9 cellular contexts compared by ENCODE assay signal in genomic region chr17:10292057-10292931, GRCh38.
DNase-seq lines count a peak whose midpoint lies in the region; ATAC-seq, FAIRE-seq and TF ChIP-seq lines count a peak whose summit lies in the region.
"Had no signal": no experiment of that assay in that cellular context is flagged by ENCODE, and none has a peak within 500 bp of the region (broad histone marks: within the 10 kb centered on the region; RNA-seq: fewer than 3 reads in every experiment).

No MANE protein-coding gene starts in this region.

- peaks cover 5% of the 10 kb centered on the region for H3K4me1 ChIP-seq in HepG2 (ENCODE audit: insufficient read depth, low read length)

- no peak for DNase-seq in activated CD8-positive, alpha-beta memory T cell treated with anti-CD3 and anti-CD28 coated beads, Interleukin-2, amount 10 ng/mL, durations not matched to agents 7 days and 5 days
- no peak for DNase-seq in activated CD8-positive, alpha-beta memory T cell treated with anti-CD3 and anti-CD28 coated beads for 24 hours
- DNase-seq in stromal cell of bone marrow (ENCODE audit: low read depth) (peak; percentile 26), cerebellar nuclear complex (lab: John Stamatoyannopoulos, UW) (no peak), HepG2 (ENCODE audit: low spot score) (no peak), GM19240 (ENCODE audit: insufficient read length, low spot score) (no peak)
- DNase-seq: activated CD4-positive, alpha-beta T cell treated with anti-CD3 and anti-CD28 coated beads, Interleukin-2, amount 50 U/mL, for 4 hours had no signal

- WGBS in HepG2 (ENCODE audit: low lambda C conversion rate): 42% methylated on average over 12 of the region's 12 CpGs

- no peaks in the 10 kb centered on the region for H4K20me1 ChIP-seq in HepG2 (ENCODE audit: insufficient read depth, low read length)

- no peaks in the 10 kb centered on the region for H3K79me2 ChIP-seq in HepG2 (ENCODE audit: insufficient read depth, low read length)

- no peaks in the 10 kb centered on the region for H3K36me3 Mint-ChIP-seq in activated CD8-positive, alpha-beta memory T cell treated with anti-CD3 and anti-CD28 coated beads, Interleukin-2, amount 10 ng/mL, durations not matched to agents 7 days and 5 days

- H3K4me3 Mint-ChIP-seq in activated CD8-positive, alpha-beta memory T cell treated with anti-CD3 and anti-CD28 coated beads, Interleukin-2, amount 10 ng/mL, durations not matched to agents 7 days and 5 days: no peak overlapping the region

- peaks cover 8% of the 10 kb centered on the region for H3K4me1 Mint-ChIP-seq in activated CD8-positive, alpha-beta memory T cell treated with anti-CD3 and anti-CD28 coated beads, Interleukin-2, amount 10 ng/mL, durations not matched to agents 7 days and 5 days

- H3K27ac Mint-ChIP-seq in activated CD8-positive, alpha-beta memory T cell treated with anti-CD3 and anti-CD28 coated beads, Interleukin-2, amount 10 ng/mL, durations not matched to agents 7 days and 5 days: no peak overlapping the region

- TF ChIP-seq RAD21 in HepG2 (CRISPR knock-in tag; IDR thresholded peaks at IDR 0.05): no peak

- no peak overlapping the region for H3K27ac ChIP-seq in HepG2 (ENCODE audit: extremely low read length, insufficient read depth, low read length)

- TF ChIP-seq EP300 in HepG2 (IDR thresholded peaks at IDR 0.05; ENCODE audit: low read depth in 2 of 2, low read length in 2 of 2) (no peak), HepG2 (CRISPR knock-in tag; IDR thresholded peaks at IDR 0.05; ENCODE audit: borderline replicate concordance) (no peak)

- in situ Hi-C loops in HepG2 (cut with HindIII; ENCODE audit: extremely low pct_ligation_motif_present, low pct_unique_long_range_greater_than_20kb): no loop called here

- H3K27me3 ChIP-seq in HepG2 (ENCODE audit: control insufficient read depth in 1 of 2, insufficient read depth in 2 of 2, low read length in 2 of 2): 0 out of 5 replicates have a peak, but pooled peaks cover 0 to 3% of the 10 kb centered on the region in 2 experiments

- no TSS peak for BruUV-seq in HepG2 (replicated peaks; lab: Mats Ljungman, UMichigan)

- CTCF ChIA-PET in activated CD8-positive, alpha-beta memory T cell treated with anti-CD3 and anti-CD28 coated beads, Interleukin-2, amount 10 ng/mL, durations not matched to agents 7 days and 5 days (lab: Charles Lee): no interaction called here
- CTCF ChIA-PET in HepG2 (lab: Yijun Ruan, JAX; ENCODE audit: low intra/inter-chr PET ratio, low total read pairs): no interaction called here

- no peak for TF ChIP-seq CTCF in HepG2 (CRISPR knock-in tag; IDR thresholded peaks at IDR 0.05)

- POLR2A ChIA-PET in HepG2 (lab: Yijun Ruan, JAX): no interaction called here

- H2AFZ ChIP-seq in HepG2 (ENCODE audit: low read length): no peak overlapping the region

- no peak overlapping the region for H3K4me2 ChIP-seq in HepG2 (ENCODE audit: low read depth, low read length)

- H3K9me3 ChIP-seq in HepG2 (ENCODE audit: low read length): no peaks in the 10 kb centered on the region

- peaks cover 8% of the 10 kb centered on the region for H3K27me3 Mint-ChIP-seq in activated CD8-positive, alpha-beta memory T cell treated with anti-CD3 and anti-CD28 coated beads, Interleukin-2, amount 10 ng/mL, durations not matched to agents 7 days and 5 days

- no peak overlapping the region for H3K4me3 ChIP-seq in HepG2 (replicated peaks in 1 of 3; ENCODE audit: insufficient read depth in 1 of 3, low read depth in 2 of 3, low read length in 3 of 3)

- no peaks in the 10 kb centered on the region for H3K36me3 ChIP-seq in HepG2 (replicated peaks in 1 of 2; ENCODE audit: control insufficient read depth in 1 of 2, insufficient read depth in 2 of 2, low read length in 2 of 2)

- no peak for FAIRE-seq in HepG2 (lab: Jason Lieb, UNC)

- no peaks in the 10 kb centered on the region for H3K9me3 Mint-ChIP-seq in activated CD8-positive, alpha-beta memory T cell treated with anti-CD3 and anti-CD28 coated beads, Interleukin-2, amount 10 ng/mL, durations not matched to agents 7 days and 5 days (ENCODE audit: low read depth)

- intact Hi-C loops in HepG2 (cut with micrococcal nuclease; ENCODE audit: unreplicated experiment): no loop called here

- TF ChIP-seq POLR2A in HepG2 (IDR thresholded peaks at IDR 0.05; ENCODE audit: insufficient read depth in 1 of 2, low read depth in 2 of 2, low read length in 2 of 2): no peak

- no peak overlapping the region for H3K9ac ChIP-seq in HepG2 (ENCODE audit: insufficient read depth, low read depth, low read length)

- ATAC-seq in activated CD8-positive, alpha-beta memory T cell treated with anti-CD3 and anti-CD28 coated beads, Interleukin-2, amount 10 ng/mL, durations not matched to agents 7 days and 5 days: peak; percentile 57
- ATAC-seq in HG03442 (IDR thresholded peaks at IDR 0.05; ENCODE audit: unreplicated experiment) (peak; percentile 79), esophagus mucosa (peak; percentile 71), HepG2 (no peak)

TF ChIP-seq in HepG2, 621 proteins besides CTCF, POLR2A, EP300 and RAD21:
- TF ChIP-seq ZNF3 (CRISPR knock-in tag; IDR thresholded peaks at IDR 0.05) (no peak), REXO4 (CRISPR knock-in tag; IDR thresholded peaks at IDR 0.05; ENCODE audit: borderline replicate concordance) (no peak), GATA4 (IDR thresholded peaks at IDR 0.05; ENCODE audit: borderline replicate concordance, low read depth) (no peak), ATRX (CRISPR knock-in tag; IDR thresholded peaks at IDR 0.05; ENCODE audit: borderline replicate concordance) (no peak), SRF (IDR thresholded peaks at IDR 0.05; ENCODE audit: low read depth, low read length) (no peak), ZNF20 (CRISPR knock-in tag; IDR thresholded peaks at IDR 0.05) (no peak), BCL6 (CRISPR knock-in tag; IDR thresholded peaks at IDR 0.05) (no peak)
